Comparison of ENCODE assay signal across 2 cellular contexts in genomic region chr1:889774-890173, GRCh38. TPM values are rescaled to one million over a fixed set of nuclear protein-coding genes. Genes with fewer than 3 reads are reported as not detected.
"Had no signal": no experiment of that assay in that cellular context is flagged by ENCODE, and none has a peak within 500 bp of the region (broad histone marks: within the 10 kb centered on the region; RNA-seq: fewer than 3 reads in every experiment).

No MANE protein-coding gene starts in this region.

RNA-seq across cellular contexts. Expression of gene SAMD11, which starts 33.9 kb away (rescaled TPM):
- total RNA-seq: endothelial cell of umbilical vein, foreskin keratinocyte had no signal
